17 cellular contexts compared by ENCODE assay signal in genomic region chr22:22813126-22814075, GRCh38.
DNase-seq lines count a peak whose midpoint lies in the region; TF ChIP-seq lines count a peak whose summit lies in the region.
"Had no signal": no experiment of that assay in that cellular context is flagged by ENCODE, and none has a peak within 500 bp of the region (broad histone marks: within the 10 kb centered on the region; RNA-seq: fewer than 3 reads in every experiment).

No MANE protein-coding gene starts in this region.

- peaks cover 11% of the 10 kb centered on the region for H3K27me3 Mint-ChIP-seq in activated CD4-positive, alpha-beta T cell treated with anti-CD3 and anti-CD28 coated beads, Interleukin-2, amount 10 ng/mL, durations not matched to agents 24 days and 14 days

- H3K27ac Mint-ChIP-seq in activated CD4-positive, alpha-beta T cell treated with anti-CD3 and anti-CD28 coated beads, Interleukin-2, amount 10 ng/mL, durations not matched to agents 24 days and 14 days = no peak overlapping the region
- H3K27ac Mint-ChIP-seq: HFFc6 had no signal

- H3K27me3 ChIP-seq in OCI-LY1 (ENCODE audit: insufficient read depth, low read length) = no peaks in the 10 kb centered on the region
- peaks cover 0 to 7% (median 0%) of the 10 kb centered on the region in 4 donors for H3K27me3 ChIP-seq in esophagus muscularis mucosa
- peaks cover 0 to 5% (median 0%) of the 10 kb centered on the region in 7 donors for H3K27me3 ChIP-seq in spleen (replicated peaks in 1 of 7)
- no peaks in the 10 kb centered on the region for H3K27me3 ChIP-seq in trophoblast cell (ENCODE audit: insufficient read depth, low read length)

- no peak overlapping the region for H3K23ac ChIP-seq in trophoblast cell (ENCODE audit: low read length)

- H3K36me3 ChIP-seq in OCI-LY1 (ENCODE audit: insufficient read depth, low read length) = no peaks in the 10 kb centered on the region
- H3K36me3 ChIP-seq in esophagus muscularis mucosa = no peaks in the 10 kb centered on the region
- H3K36me3 ChIP-seq in spleen = no peaks in the 10 kb centered on the region
- no peaks in the 10 kb centered on the region for H3K36me3 ChIP-seq in trophoblast cell (ENCODE audit: control insufficient read depth in 1 of 2, insufficient read depth in 2 of 2, low read length in 2 of 2)

- H3K4me3 ChIP-seq in OCI-LY1 (ENCODE audit: low read depth, low read length, poor library complexity, severe bottlenecking) = no peak overlapping the region
- no peak overlapping the region for H3K4me3 ChIP-seq in esophagus muscularis mucosa
- H3K4me3 ChIP-seq in spleen = no peak overlapping the region
- H3K4me3 ChIP-seq in trophoblast cell (ENCODE audit: low read depth, low read length) = no peak overlapping the region

- intact Hi-C loops in activated CD4-positive, alpha-beta T cell treated with anti-CD3 and anti-CD28 coated beads, Interleukin-2, amount 10 ng/mL, durations not matched to agents 24 days and 14 days (cut with micrococcal nuclease) = no loop called here
- intact Hi-C loops in esophagus muscularis mucosa (cut with DNase I) = no loop called here
- intact Hi-C loops in spleen (cut with DNase I; ENCODE audit: low total_unique reads) = loop anchor here (10.0 kb wide), 1 partner anchor 71 kb away; the partner anchor contains the start of gene IGLL5

- no peak overlapping the region for H2BK5ac ChIP-seq in trophoblast cell (ENCODE audit: low read depth, low read length, poor library complexity)

- H3K4me2 ChIP-seq in OCI-LY1 (ENCODE audit: low read length) (no peak overlapping the region), trophoblast cell (ENCODE audit: low read length) (no peak overlapping the region)
- H3K4me2 ChIP-seq: KMS-11 had no signal

- H2AFZ ChIP-seq in OCI-LY1 (ENCODE audit: low read length) (no peak overlapping the region), trophoblast cell (ENCODE audit: insufficient read depth, low read length, poor library complexity) (no peak overlapping the region)

- H4K12ac ChIP-seq in trophoblast cell (ENCODE audit: low read depth, low read length) = no peak overlapping the region

- H3K9me3 Mint-ChIP-seq in activated CD4-positive, alpha-beta T cell treated with anti-CD3 and anti-CD28 coated beads, Interleukin-2, amount 10 ng/mL, durations not matched to agents 24 days and 14 days = no peaks in the 10 kb centered on the region
- H3K9me3 Mint-ChIP-seq: HFFc6 had no signal

- no peaks in the 10 kb centered on the region for H3F3A ChIP-seq in OCI-LY1 (ENCODE audit: insufficient read depth, low read length)

- no peaks in the 10 kb centered on the region for H4K20me1 ChIP-seq in OCI-LY1 (ENCODE audit: insufficient read depth, low read length)

- H3K14ac ChIP-seq in trophoblast cell (ENCODE audit: low read length) = no peak overlapping the region

- peaks cover 37% of the 10 kb centered on the region for H3K4me1 Mint-ChIP-seq in activated CD4-positive, alpha-beta T cell treated with anti-CD3 and anti-CD28 coated beads, Interleukin-2, amount 10 ng/mL, durations not matched to agents 24 days and 14 days

- H2BK120ac ChIP-seq in trophoblast cell (ENCODE audit: insufficient read depth, low read length, poor library complexity) = no peak overlapping the region

- H3K9ac ChIP-seq in OCI-LY1 (ENCODE audit: low read length) = no peak overlapping the region
- H3K9ac ChIP-seq in trophoblast cell (ENCODE audit: low read length) = no peak overlapping the region
- H3K9ac ChIP-seq: KMS-11 had no signal

- no peak for TF ChIP-seq EP300 in esophagus muscularis mucosa (IDR thresholded peaks at IDR 0.05)

- WGBS in esophagus muscularis mucosa = 84% methylated on average over 3 of the region's 3 CpGs
- WGBS in spleen, 5 donors = 69 to 95% (median 83%) methylated on average over 2 to 3 of the region's 3 CpGs
- WGBS in trophoblast cell (ENCODE audit: extremely low coverage, insufficient coverage, insufficient read length) = no CpG with 5 or more reads among the region's 3 CpGs

- no peaks in the 10 kb centered on the region for H3K9me3 ChIP-seq in OCI-LY1 (ENCODE audit: low read length)
- H3K9me3 ChIP-seq in esophagus muscularis mucosa = no peaks in the 10 kb centered on the region
- no peaks in the 10 kb centered on the region for H3K9me3 ChIP-seq in spleen
- peaks cover 25% of the 10 kb centered on the region for H3K9me3 ChIP-seq in trophoblast cell (ENCODE audit: insufficient read depth, low read depth, low read length)
- H3K9me3 ChIP-seq: Caco-2 had no signal

- DNase-seq in activated CD4-positive, alpha-beta T cell treated with anti-CD3 and anti-CD28 coated beads, Interleukin-2, amount 10 ng/mL, durations not matched to agents 24 days and 14 days = peak; percentile 50
- DNase-seq in activated CD4-positive, alpha-beta T cell treated with anti-CD3 and anti-CD28 coated beads for 1 hour = no peak
- DNase-seq in esophagus muscularis mucosa (ENCODE audit: extremely low spot score) (peak; percentile 79), spleen (peak; percentile 67), trophoblast cell (no peak), NCI-H526 (lab: John Stamatoyannopoulos, UW) (no peak), NCI-H1092 treated with DMSO at 0.1 percent for 48 hours (lab: John Stamatoyannopoulos, UW) (no peak)
- DNase-seq: Caco-2, DMS153, EL, HFFc6, NCI-H1436 treated with DMSO at 0.1 percent for 48 hours, NCI-H2081, NCI-H510A treated with DMSO at 0.1 percent for 48 hours had no signal

- H3K36me3 Mint-ChIP-seq in activated CD4-positive, alpha-beta T cell treated with anti-CD3 and anti-CD28 coated beads, Interleukin-2, amount 10 ng/mL, durations not matched to agents 24 days and 14 days (ENCODE audit: low read depth) = no peaks in the 10 kb centered on the region

- H3K79me1 ChIP-seq in trophoblast cell (ENCODE audit: low read length) = no peaks in the 10 kb centered on the region

- H3K4me3 Mint-ChIP-seq in activated CD4-positive, alpha-beta T cell treated with anti-CD3 and anti-CD28 coated beads, Interleukin-2, amount 10 ng/mL, durations not matched to agents 24 days and 14 days = no peak overlapping the region
- H3K4me3 Mint-ChIP-seq: HFFc6 had no signal

- no peak overlapping the region for H3K4ac ChIP-seq in trophoblast cell (ENCODE audit: low read depth, low read length)

- no peak overlapping the region for H2BK12ac ChIP-seq in trophoblast cell (ENCODE audit: low read length)

- H4K91ac ChIP-seq in trophoblast cell (ENCODE audit: low read depth, low read length) = no peak overlapping the region

- TF ChIP-seq POLR2A in esophagus muscularis mucosa (IDR thresholded peaks at IDR 0.05; ENCODE audit: low read depth) (no peak), spleen (IDR thresholded peaks at IDR 0.05) (no peak)

- H2AK5ac ChIP-seq in trophoblast cell (ENCODE audit: low read length) = no peak overlapping the region

- no peaks in the 10 kb centered on the region for H3K9me2 ChIP-seq in OCI-LY1 (ENCODE audit: low read depth, low read length)

- H3K4me1 ChIP-seq in OCI-LY1 (ENCODE audit: insufficient read depth, low read length, severe bottlenecking) (peaks cover 60% of the 10 kb centered on the region), esophagus muscularis mucosa (no peaks in the 10 kb centered on the region), spleen (peaks cover 0 to 48% (median 27%) of the 10 kb centered on the region in 6 donors), trophoblast cell (ENCODE audit: control insufficient read depth in 1 of 2, insufficient read depth in 2 of 2, low read length in 2 of 2) (no peaks in the 10 kb centered on the region)
- H3K4me1 ChIP-seq: Caco-2 had no signal

- TF ChIP-seq CTCF in OCI-LY1 (IDR thresholded peaks at IDR 0.05; ENCODE audit: low read length) = no peak
- TF ChIP-seq CTCF in esophagus muscularis mucosa (IDR thresholded peaks at IDR 0.05) = no peak
- no peak for TF ChIP-seq CTCF in spleen (IDR thresholded peaks at IDR 0.05 in 8 of 11, conservative IDR thresholded peaks at IDR 0.05 in 3 of 11)

- no peak overlapping the region for H3K18ac ChIP-seq in trophoblast cell (ENCODE audit: low read length)

- H3K27ac ChIP-seq in OCI-LY1 (ENCODE audit: low read depth, low read length, poor library complexity, severe bottlenecking) (peak overlapping the region; percentile 90), esophagus muscularis mucosa (replicated peaks in 1 of 4) (no peak overlapping the region), spleen (no peak overlapping the region), trophoblast cell (ENCODE audit: low read depth, low read length) (no peak overlapping the region)
- H3K27ac ChIP-seq: 22Rv1, KMS-11 had no signal

- no peaks in the 10 kb centered on the region for H3K79me2 ChIP-seq in OCI-LY1 (ENCODE audit: insufficient read depth, low read length)
- no peaks in the 10 kb centered on the region for H3K79me2 ChIP-seq in trophoblast cell (ENCODE audit: control insufficient read depth, insufficient read depth, low read length, poor library complexity)

- no peak overlapping the region for H4K8ac ChIP-seq in trophoblast cell (ENCODE audit: low read depth, low read length)

Comparison
In these comparisons a context has a peak if more than half of its experiments do, and no peak if none do; other contexts are left out.
1. DNase-seq: peak in activated CD4-positive, alpha-beta T cell treated with anti-CD3 and anti-CD28 coated beads, Interleukin-2, amount 10 ng/mL, durations not matched to agents 24 days and 14 days (single experiment), esophagus muscularis mucosa (single experiment) and spleen (single experiment); none in activated CD4-positive, alpha-beta T cell treated with anti-CD3 and anti-CD28 coated beads for 1 hour (single experiment), trophoblast cell (0 of 2), NCI-H526 (0 of 2) and NCI-H1092 treated with DMSO at 0.1 percent for 48 hours (single experiment).